In the genomic region with DNA sequence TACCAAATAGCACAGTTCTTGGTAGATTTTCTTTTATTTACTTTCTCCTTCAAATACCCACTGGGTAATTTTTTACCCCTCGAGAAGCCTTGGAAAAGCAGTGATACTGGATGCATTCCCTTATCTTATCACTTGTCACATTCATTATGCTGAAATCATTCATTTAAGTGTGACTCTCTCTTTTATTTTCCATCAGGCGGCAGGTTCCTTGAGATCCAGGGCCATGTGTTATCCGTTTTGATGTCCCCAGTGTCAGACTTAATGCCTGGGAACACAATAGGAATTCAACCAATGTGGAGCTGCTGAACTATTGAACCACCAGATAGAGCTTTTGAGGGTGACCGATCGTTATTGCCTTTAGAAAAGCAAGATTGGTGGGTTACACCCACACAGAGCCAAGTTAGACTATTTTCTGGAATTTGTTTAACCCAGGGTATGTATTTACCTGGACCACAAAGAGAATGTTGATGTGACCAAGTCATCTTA, we compare ENCODE assay signal across 1 cellular context.
TF ChIP-seq lines count a peak whose summit lies in the region.

No MANE protein-coding gene starts in this region.

TF ChIP-seq in K562, 482 proteins besides CTCF, POLR2A, EP300 and RAD21 (continued from another document):
- TF ChIP-seq, protein P1, sequence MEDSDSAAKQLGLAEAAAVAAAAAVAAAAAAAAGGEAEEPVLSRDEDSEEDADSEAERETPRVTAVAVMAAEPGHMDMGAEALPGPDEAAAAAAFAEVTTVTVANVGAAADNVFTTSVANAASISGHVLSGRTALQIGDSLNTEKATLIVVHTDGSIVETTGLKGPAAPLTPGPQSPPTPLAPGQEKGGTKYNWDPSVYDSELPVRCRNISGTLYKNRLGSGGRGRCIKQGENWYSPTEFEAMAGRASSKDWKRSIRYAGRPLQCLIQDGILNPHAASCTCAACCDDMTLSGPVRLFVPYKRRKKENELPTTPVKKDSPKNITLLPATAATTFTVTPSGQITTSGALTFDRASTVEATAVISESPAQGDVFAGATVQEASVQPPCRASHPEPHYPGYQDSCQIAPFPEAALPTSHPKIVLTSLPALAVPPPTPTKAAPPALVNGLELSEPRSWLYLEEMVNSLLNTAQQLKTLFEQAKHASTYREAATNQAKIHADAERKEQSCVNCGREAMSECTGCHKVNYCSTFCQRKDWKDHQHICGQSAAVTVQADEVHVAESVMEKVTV (CRISPR knock-in tag; IDR thresholded peaks at IDR 0.05), result 0 out of 2 replicates have a peak, but pooled peaks have one; percentile 18
- TF ChIP-seq, protein P2, sequence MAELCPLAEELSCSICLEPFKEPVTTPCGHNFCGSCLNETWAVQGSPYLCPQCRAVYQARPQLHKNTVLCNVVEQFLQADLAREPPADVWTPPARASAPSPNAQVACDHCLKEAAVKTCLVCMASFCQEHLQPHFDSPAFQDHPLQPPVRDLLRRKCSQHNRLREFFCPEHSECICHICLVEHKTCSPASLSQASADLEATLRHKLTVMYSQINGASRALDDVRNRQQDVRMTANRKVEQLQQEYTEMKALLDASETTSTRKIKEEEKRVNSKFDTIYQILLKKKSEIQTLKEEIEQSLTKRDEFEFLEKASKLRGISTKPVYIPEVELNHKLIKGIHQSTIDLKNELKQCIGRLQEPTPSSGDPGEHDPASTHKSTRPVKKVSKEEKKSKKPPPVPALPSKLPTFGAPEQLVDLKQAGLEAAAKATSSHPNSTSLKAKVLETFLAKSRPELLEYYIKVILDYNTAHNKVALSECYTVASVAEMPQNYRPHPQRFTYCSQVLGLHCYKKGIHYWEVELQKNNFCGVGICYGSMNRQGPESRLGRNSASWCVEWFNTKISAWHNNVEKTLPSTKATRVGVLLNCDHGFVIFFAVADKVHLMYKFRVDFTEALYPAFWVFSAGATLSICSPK (IDR thresholded peaks at IDR 0.05; ENCODE audit: borderline replicate concordance), result no peak
- TF ChIP-seq SMC3 (conservative IDR thresholded peaks at IDR 0.05; ENCODE audit: insufficient read depth, low read depth, low read length), result no peak
- TF ChIP-seq JUND (IDR thresholded peaks at IDR 0.05; ENCODE audit: borderline replicate concordance, low read depth, low read length), result peak; percentile 19; the same call in 1 of the 2 replicates
- TF ChIP-seq JUND (tag; IDR thresholded peaks at IDR 0.05; ENCODE audit: borderline replicate concordance, low read depth, low read length), result peak; percentile 42; the same call in 1 of the 3 replicates
- TF ChIP-seq SMARCE1 (IDR thresholded peaks at IDR 0.05), result 0 out of 2 replicates have a peak, but pooled peaks have one; percentile 29
- peak; percentile 46 for TF ChIP-seq DPF2 (IDR thresholded peaks at IDR 0.05)
- 0 out of 2 replicates have a peak, but pooled peaks have one; percentile 5 for TF ChIP-seq ADNP (tag; IDR thresholded peaks at IDR 0.05)
- TF ChIP-seq ARID1B (IDR thresholded peaks at IDR 0.05), result 0 out of 2 replicates have a peak, but pooled peaks have one; percentile 25
- TF ChIP-seq SMAD2 (IDR thresholded peaks at IDR 0.05; ENCODE audit: low read depth, low read length), result no peak
- peak; percentile 89 for TF ChIP-seq ZNF24 (IDR thresholded peaks at IDR 0.05)
- peak; percentile 94 for TF ChIP-seq MEIS2 (IDR thresholded peaks at IDR 0.05; ENCODE audit: partially characterized antibody)
- TF ChIP-seq BACH1 (tag; IDR thresholded peaks at IDR 0.05), result 0 out of 2 replicates have a peak, but pooled peaks have one; percentile 26
- TF ChIP-seq RCOR1 (IDR thresholded peaks at IDR 0.05; ENCODE audit: borderline replicate concordance in 1 of 2, low read depth in 2 of 2, low read length in 2 of 2), result peak in 1 of 2 experiments; percentile 59; a peak in 1 of 4 replicates
- TF ChIP-seq, protein P3, sequence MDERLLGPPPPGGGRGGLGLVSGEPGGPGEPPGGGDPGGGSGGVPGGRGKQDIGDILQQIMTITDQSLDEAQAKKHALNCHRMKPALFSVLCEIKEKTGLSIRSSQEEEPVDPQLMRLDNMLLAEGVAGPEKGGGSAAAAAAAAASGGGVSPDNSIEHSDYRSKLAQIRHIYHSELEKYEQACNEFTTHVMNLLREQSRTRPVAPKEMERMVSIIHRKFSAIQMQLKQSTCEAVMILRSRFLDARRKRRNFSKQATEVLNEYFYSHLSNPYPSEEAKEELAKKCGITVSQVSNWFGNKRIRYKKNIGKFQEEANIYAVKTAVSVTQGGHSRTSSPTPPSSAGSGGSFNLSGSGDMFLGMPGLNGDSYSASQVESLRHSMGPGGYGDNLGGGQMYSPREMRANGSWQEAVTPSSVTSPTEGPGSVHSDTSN (CRISPR knock-in tag; IDR thresholded peaks at IDR 0.05; ENCODE audit: low read depth), result no peak
- TF ChIP-seq, protein P3 (tag; conservative IDR thresholded peaks at IDR 0.05; ENCODE audit: low read depth), result peak; percentile 89
- TF ChIP-seq, protein P4, sequence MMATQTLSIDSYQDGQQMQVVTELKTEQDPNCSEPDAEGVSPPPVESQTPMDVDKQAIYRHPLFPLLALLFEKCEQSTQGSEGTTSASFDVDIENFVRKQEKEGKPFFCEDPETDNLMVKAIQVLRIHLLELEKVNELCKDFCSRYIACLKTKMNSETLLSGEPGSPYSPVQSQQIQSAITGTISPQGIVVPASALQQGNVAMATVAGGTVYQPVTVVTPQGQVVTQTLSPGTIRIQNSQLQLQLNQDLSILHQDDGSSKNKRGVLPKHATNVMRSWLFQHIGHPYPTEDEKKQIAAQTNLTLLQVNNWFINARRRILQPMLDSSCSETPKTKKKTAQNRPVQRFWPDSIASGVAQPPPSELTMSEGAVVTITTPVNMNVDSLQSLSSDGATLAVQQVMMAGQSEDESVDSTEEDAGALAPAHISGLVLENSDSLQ (IDR thresholded peaks at IDR 0.05), result peak; percentile 58; the same call in 1 of the 2 replicates
- no peak for TF ChIP-seq ZNF274 (IDR thresholded peaks at IDR 0.05; ENCODE audit: borderline replicate concordance, low read depth, low read length)
